ENCODE assay signal across 20 cellular contexts in genomic region chrX:150028692-150029091, GRCh38.
A peak's percentile ranks its signal among the peaks of the same experiment; 100 is the strongest.
DNase-seq lines count a peak whose midpoint lies in the region; ATAC-seq and TF ChIP-seq lines count a peak whose summit lies in the region.
"Had no signal": no experiment of that assay in that cellular context is flagged by ENCODE, and none has a peak within 500 bp of the region (broad histone marks: within the 10 kb centered on the region; RNA-seq: fewer than 3 reads in every experiment).

No MANE protein-coding gene starts in this region.

- H2AFZ ChIP-seq in OCI-LY3 (ENCODE audit: low read depth, low read length), result peak overlapping the region; percentile 17; the same call in 1 of the 2 replicates

- H3K4me1 ChIP-seq in OCI-LY3 (ENCODE audit: low read length), result peaks cover 17% of the 10 kb centered on the region
- H3K4me1 ChIP-seq: HAP-1, spleen had no signal

- peak overlapping the region; percentile 10 for H3K4me3 Mint-ChIP-seq in activated CD4-positive, alpha-beta T cell treated with anti-CD3 and anti-CD28 coated beads, Interleukin-2, amount 10 ng/mL, durations not matched to agents 7 days and 5 days
- no peak overlapping the region for H3K4me3 Mint-ChIP-seq in naive B cell
- H3K4me3 Mint-ChIP-seq: activated CD8-positive, alpha-beta T cell treated with anti-CD3 and anti-CD28 coated beads, Interleukin-2, amount 10 ng/mL, durations not matched to agents 7 days and 5 days; stimulated activated memory B cell treated with anti-CD40 and anti-IgM and Interleukin-4, amounts not matched to agents 10 μg/mL and 1 μg/mL and 100 μg/mL, for 72 hours had no signal

- ATAC-seq in GM21390 (IDR thresholded peaks at IDR 0.05; ENCODE audit: unreplicated experiment) (peak; percentile 64), naive B cell (ENCODE audit: low read depth in 2 of 2) (no peak), GM19328 (IDR thresholded peaks at IDR 0.05; ENCODE audit: unreplicated experiment) (no peak)
- ATAC-seq: activated CD8-positive, alpha-beta T cell treated with anti-CD3 and anti-CD28 coated beads, Interleukin-2, amount 10 ng/mL, durations not matched to agents 7 days and 5 days; left ventricle myocardium superior; stimulated activated memory B cell treated with anti-CD40 and anti-IgM and Interleukin-4, amounts not matched to agents 10 μg/mL and 1 μg/mL and 100 μg/mL, for 72 hours had no signal

- peak overlapping the region; percentile 81 for H3K27ac Mint-ChIP-seq in activated CD4-positive, alpha-beta T cell treated with anti-CD3 and anti-CD28 coated beads, Interleukin-2, amount 10 ng/mL, durations not matched to agents 7 days and 5 days
- peak overlapping the region in 5 of 6 donors; percentile 36 to 80 (median 67) for H3K27ac Mint-ChIP-seq in naive B cell
- H3K27ac Mint-ChIP-seq: activated CD8-positive, alpha-beta T cell treated with anti-CD3 and anti-CD28 coated beads, Interleukin-2, amount 10 ng/mL, durations not matched to agents 7 days and 5 days; IgD-negative memory B cell; stimulated activated memory B cell treated with anti-CD40 and anti-IgM and Interleukin-4, amounts not matched to agents 10 μg/mL and 1 μg/mL and 100 μg/mL, for 72 hours had no signal

- H3K9me3 Mint-ChIP-seq in activated CD4-positive, alpha-beta T cell treated with anti-CD3 and anti-CD28 coated beads, Interleukin-2, amount 10 ng/mL, durations not matched to agents 7 days and 5 days, result peaks cover 6% of the 10 kb centered on the region
- peaks cover 0 to 18% (median 5%) of the 10 kb centered on the region in 7 donors for H3K9me3 Mint-ChIP-seq in naive B cell
- H3K9me3 Mint-ChIP-seq: CD4-positive, CD25-positive, alpha-beta regulatory T cell; stimulated activated memory B cell treated with anti-CD40 and anti-IgM and Interleukin-4, amounts not matched to agents 10 μg/mL and 1 μg/mL and 100 μg/mL, for 72 hours had no signal

- H4K20me1 ChIP-seq in OCI-LY3 (ENCODE audit: insufficient read depth, low read length), result no peaks in the 10 kb centered on the region

- no peak for DNase-seq in activated CD4-positive, alpha-beta T cell treated with anti-CD3 and anti-CD28 coated beads, Interleukin-2, amount 10 ng/mL, durations not matched to agents 7 days and 5 days
- DNase-seq in activated CD4-positive, alpha-beta T cell treated with anti-CD3 and anti-CD28 coated beads for 1 hour, result no peak
- DNase-seq in naive B cell, result no peak
- DNase-seq in NCI-H187 (lab: John Stamatoyannopoulos, UW), result no peak
- no peak for DNase-seq in NAMALWA (ENCODE audit: low spot score)
- DNase-seq: ACHN; activated CD8-positive, alpha-beta T cell treated with anti-CD3 and anti-CD28 coated beads, Interleukin-2, amount 10 ng/mL, durations not matched to agents 7 days and 5 days; activated effector memory CD4-positive, alpha-beta T cell treated with Interleukin-2 at 50 U/mL for 16 hours; DMS79 treated with DMSO at 0.1 percent for 48 hours; left ventricle myocardium superior; NCI-H1048; spleen; SW 1271 had no signal

- 0 out of 2 replicates have a peak, but pooled peaks cover 5% of the 10 kb centered on the region for H3K9me3 ChIP-seq in OCI-LY3 (ENCODE audit: insufficient read depth, low read length)
- H3K9me3 ChIP-seq: HAP-1, spleen had no signal

- peak overlapping the region; percentile 32 for H3K4me3 ChIP-seq in OCI-LY3 (ENCODE audit: low read length)
- H3K4me3 ChIP-seq: HAP-1, spleen had no signal

- no peaks in the 10 kb centered on the region for H3K36me3 ChIP-seq in OCI-LY3 (replicated peaks; ENCODE audit: low read depth, low read length)
- H3K36me3 ChIP-seq: HAP-1, spleen had no signal

- peak overlapping the region; percentile 53; the same call in 1 of the 2 replicates for H3K9ac ChIP-seq in OCI-LY3 (ENCODE audit: low read length)

- H3K27ac ChIP-seq in OCI-LY3 (ENCODE audit: low read length), result peak overlapping the region; percentile 89

- peak overlapping the region; percentile 74 for H3K4me2 ChIP-seq in OCI-LY3 (ENCODE audit: low read length)

- H3K36me3 Mint-ChIP-seq in activated CD4-positive, alpha-beta T cell treated with anti-CD3 and anti-CD28 coated beads, Interleukin-2, amount 10 ng/mL, durations not matched to agents 7 days and 5 days (ENCODE audit: low read depth), result peaks cover 14% of the 10 kb centered on the region
- H3K36me3 Mint-ChIP-seq in naive B cell, result no peaks in the 10 kb centered on the region
- H3K36me3 Mint-ChIP-seq: CD4-positive, CD25-positive, alpha-beta regulatory T cell; IgD-negative memory B cell had no signal

- no peaks in the 10 kb centered on the region for H3K27me3 Mint-ChIP-seq in activated CD4-positive, alpha-beta T cell treated with anti-CD3 and anti-CD28 coated beads, Interleukin-2, amount 10 ng/mL, durations not matched to agents 7 days and 5 days
- H3K27me3 Mint-ChIP-seq in naive B cell, result no peaks in the 10 kb centered on the region
- H3K27me3 Mint-ChIP-seq: CD4-positive, CD25-positive, alpha-beta regulatory T cell; IgD-negative memory B cell; stimulated activated memory B cell treated with anti-CD40 and anti-IgM and Interleukin-4, amounts not matched to agents 10 μg/mL and 1 μg/mL and 100 μg/mL, for 72 hours had no signal

- CTCF ChIA-PET in activated CD4-positive, alpha-beta T cell treated with anti-CD3 and anti-CD28 coated beads, Interleukin-2, amount 10 ng/mL, durations not matched to agents 7 days and 5 days (lab: Charles Lee), result no interaction called here

- TF ChIP-seq CTCF in OCI-LY3 (IDR thresholded peaks at IDR 0.05; ENCODE audit: low read depth, low read length), result no peak

- no peaks in the 10 kb centered on the region for H3K79me2 ChIP-seq in OCI-LY3 (ENCODE audit: low read length)

- H3K27me3 ChIP-seq in OCI-LY3 (ENCODE audit: low read depth, low read length), result no peaks in the 10 kb centered on the region
- H3K27me3 ChIP-seq: spleen had no signal

- POLR2A ChIA-PET in activated CD4-positive, alpha-beta T cell treated with anti-CD3 and anti-CD28 coated beads, Interleukin-2, amount 10 ng/mL, durations not matched to agents 7 days and 5 days (lab: Charles Lee), result no interaction called here

- peaks cover 14% of the 10 kb centered on the region for H3K4me1 Mint-ChIP-seq in activated CD4-positive, alpha-beta T cell treated with anti-CD3 and anti-CD28 coated beads, Interleukin-2, amount 10 ng/mL, durations not matched to agents 7 days and 5 days
- H3K4me1 Mint-ChIP-seq in naive B cell, result peaks cover 0 to 4% (median 3%) of the 10 kb centered on the region in 3 donors
- H3K4me1 Mint-ChIP-seq: stimulated activated memory B cell treated with anti-CD40 and anti-IgM and Interleukin-4, amounts not matched to agents 10 μg/mL and 1 μg/mL and 100 μg/mL, for 72 hours had no signal
